In the genomic region with DNA sequence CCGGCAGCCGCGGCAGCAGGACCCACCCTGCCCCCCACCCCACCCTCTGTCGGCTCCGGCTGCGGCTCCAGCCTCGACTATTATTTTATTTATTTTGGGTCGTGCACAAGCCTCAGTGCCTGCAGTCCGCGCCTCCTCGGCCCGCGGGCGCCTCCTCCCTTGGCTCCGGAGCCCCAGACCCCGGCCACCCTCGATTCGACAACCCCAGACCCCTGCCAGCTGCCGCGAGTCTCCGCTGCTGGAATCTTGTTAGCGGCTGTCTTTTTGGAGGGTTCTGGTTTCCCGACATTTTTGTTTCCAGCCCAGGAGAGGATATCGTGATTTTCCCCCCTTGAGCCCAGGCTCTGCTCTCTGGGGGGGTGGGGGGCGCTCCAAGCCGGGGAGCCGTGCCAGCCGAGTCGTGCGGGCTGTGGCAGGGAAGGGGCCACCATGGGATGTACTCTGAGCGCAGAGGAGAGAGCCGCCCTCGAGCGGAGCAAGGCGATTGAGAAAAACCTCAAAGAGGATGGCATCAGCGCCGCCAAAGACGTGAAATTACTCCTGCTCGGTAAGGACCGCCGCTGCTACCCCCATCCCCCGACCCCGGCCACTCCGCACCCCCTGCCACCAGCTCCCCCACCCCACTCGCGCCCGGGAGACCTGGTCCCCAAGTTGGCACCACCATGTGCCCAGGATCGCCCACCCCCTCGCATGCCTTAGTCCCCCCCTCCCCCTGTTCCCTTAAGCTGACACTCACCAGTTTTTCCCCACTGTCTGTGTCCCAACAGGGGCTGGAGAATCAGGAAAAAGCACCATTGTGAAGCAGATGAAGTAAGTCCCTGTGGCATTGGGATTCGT, we compare ENCODE assay signal across 8 cellular contexts. TPM values are rescaled to one million over a fixed set of nuclear protein-coding genes. Genes with fewer than 3 reads are reported as not detected.
A peak's percentile ranks its signal among the peaks of the same experiment; 100 is the strongest.
DNase-seq lines count a peak whose midpoint lies in the region; ATAC-seq and TF ChIP-seq lines count a peak whose summit lies in the region.

No MANE protein-coding gene starts in this region.

- H3K4ac ChIP-seq in mesendoderm (ENCODE audit: low read depth, low read length) = no peak overlapping the region

- H3K4me1 ChIP-seq in body of pancreas (peaks cover 27% of the 10 kb centered on the region), mesendoderm (ENCODE audit: control insufficient read depth, low read depth, low read length) (no peaks in the 10 kb centered on the region), upper lobe of left lung (peaks cover 15 to 41% (median 20%) of the 10 kb centered on the region in 4 donors)

- H3K79me2 ChIP-seq in mesendoderm (ENCODE audit: control insufficient read depth, insufficient read depth, low read length) = no peaks in the 10 kb centered on the region

- no peak overlapping the region for H3K18ac ChIP-seq in mesendoderm (ENCODE audit: low read length)

- H2BK5ac ChIP-seq in mesendoderm (ENCODE audit: low read length) = no peak overlapping the region

- H2BK120ac ChIP-seq in mesendoderm (ENCODE audit: low read depth, low read length) = no peak overlapping the region

- no peak overlapping the region for H2AK5ac ChIP-seq in mesendoderm (ENCODE audit: low read length)

- H3K4me1 Mint-ChIP-seq in activated CD8-positive, alpha-beta memory T cell treated with anti-CD3 and anti-CD28 coated beads, Interleukin-2, amount 10 ng/mL, durations not matched to agents 7 days and 5 days = peaks cover 23% of the 10 kb centered on the region

- H3K56ac ChIP-seq in mesendoderm (ENCODE audit: low read length) = no peak overlapping the region

- H3K9me3 ChIP-seq in body of pancreas = no peaks in the 10 kb centered on the region
- H3K9me3 ChIP-seq in upper lobe of left lung = no peaks in the 10 kb centered on the region

- TF ChIP-seq POLR2A in body of pancreas (IDR thresholded peaks at IDR 0.05) (no peak), upper lobe of left lung (IDR thresholded peaks at IDR 0.05) (no peak)

- WGBS in body of pancreas, 2 donors = 1 to 3% methylated on average over 21 to 47 of the region's 50 CpGs
- no CpG with 5 or more reads among the region's 50 CpGs for WGBS in mesendoderm (ENCODE audit: extremely low coverage, insufficient coverage, low lambda C conversion rate)
- 1 to 3% methylated on average over 28 to 40 of the region's 50 CpGs for WGBS in upper lobe of left lung, 2 donors

- H3K36me3 ChIP-seq in body of pancreas (replicated peaks in 1 of 2; ENCODE audit: insufficient read depth in 1 of 2, low read depth in 2 of 2) (no peaks in the 10 kb centered on the region), mesendoderm (ENCODE audit: control insufficient read depth, insufficient read depth, low read length) (no peaks in the 10 kb centered on the region), upper lobe of left lung (no peaks in the 10 kb centered on the region)

- H3K27ac Mint-ChIP-seq in activated CD8-positive, alpha-beta memory T cell treated with anti-CD3 and anti-CD28 coated beads, Interleukin-2, amount 10 ng/mL, durations not matched to agents 7 days and 5 days = no peak overlapping the region

- intact Hi-C loops in body of pancreas (cut with DNase I) = no loop called here

- TF ChIP-seq EP300 in upper lobe of left lung (IDR thresholded peaks at IDR 0.05) = no peak

- CTCF ChIA-PET in activated CD8-positive, alpha-beta memory T cell treated with anti-CD3 and anti-CD28 coated beads, Interleukin-2, amount 10 ng/mL, durations not matched to agents 7 days and 5 days (lab: Charles Lee) = interaction anchor here (1.2 kb wide), 1 partner anchor 126 kb away, joined by 3 read pairs; no protein-coding TSS in a partner anchor

- no peak overlapping the region for H4K5ac ChIP-seq in mesendoderm (ENCODE audit: low read length)

- no peak for ATAC-seq in activated CD8-positive, alpha-beta memory T cell treated with anti-CD3 and anti-CD28 coated beads, Interleukin-2, amount 10 ng/mL, durations not matched to agents 7 days and 5 days
- ATAC-seq in body of pancreas (no peak), upper lobe of left lung (ENCODE audit: low FRiP score in 2 of 2) (no peak), GM18517 (IDR thresholded peaks at IDR 0.05; ENCODE audit: unreplicated experiment) (no peak), GM18909 (IDR thresholded peaks at IDR 0.05; ENCODE audit: poor library complexity, unreplicated experiment) (no peak)

- no peak overlapping the region for H2BK15ac ChIP-seq in mesendoderm (replicated peaks; ENCODE audit: low read depth)

- no peaks in the 10 kb centered on the region for H3K79me1 ChIP-seq in mesendoderm (ENCODE audit: low read length)

- H3K23ac ChIP-seq in mesendoderm (ENCODE audit: low read length) = no peak overlapping the region

- H3K4me3 ChIP-seq in body of pancreas (peak overlapping the region; percentile 26 to 30), mesendoderm (ENCODE audit: low read length) (peak overlapping the region; percentile 23), upper lobe of left lung (peak overlapping the region; percentile 44 to 70 (median 56))

- peak overlapping the region; percentile 72 for H3K4me3 Mint-ChIP-seq in activated CD8-positive, alpha-beta memory T cell treated with anti-CD3 and anti-CD28 coated beads, Interleukin-2, amount 10 ng/mL, durations not matched to agents 7 days and 5 days

- peaks cover 2% of the 10 kb centered on the region for H3K36me3 Mint-ChIP-seq in activated CD8-positive, alpha-beta memory T cell treated with anti-CD3 and anti-CD28 coated beads, Interleukin-2, amount 10 ng/mL, durations not matched to agents 7 days and 5 days

- H3K9me3 Mint-ChIP-seq in activated CD8-positive, alpha-beta memory T cell treated with anti-CD3 and anti-CD28 coated beads, Interleukin-2, amount 10 ng/mL, durations not matched to agents 7 days and 5 days (ENCODE audit: low read depth) = no peaks in the 10 kb centered on the region

- H3K27me3 Mint-ChIP-seq in activated CD8-positive, alpha-beta memory T cell treated with anti-CD3 and anti-CD28 coated beads, Interleukin-2, amount 10 ng/mL, durations not matched to agents 7 days and 5 days = peaks cover 84% of the 10 kb centered on the region

- peak overlapping the region; percentile 44 for H3K9ac ChIP-seq in mesendoderm (ENCODE audit: low read length)

- DNase-seq in activated CD8-positive, alpha-beta memory T cell treated with anti-CD3 and anti-CD28 coated beads, Interleukin-2, amount 10 ng/mL, durations not matched to agents 7 days and 5 days = no peak
- DNase-seq in activated CD8-positive, alpha-beta memory T cell treated with anti-CD3 and anti-CD28 coated beads, Interleukin-2, amount 50 U/mL, for 48 hours = no peak
- DNase-seq in body of pancreas (no peak), mesendoderm (peak; percentile 19), upper lobe of left lung (no peak), HT-29 (ENCODE audit: low spot score) (no peak)

- TF ChIP-seq CTCF in body of pancreas (IDR thresholded peaks at IDR 0.05) (no peak), upper lobe of left lung (IDR thresholded peaks at IDR 0.05) (no peak)

- H3K4me2 ChIP-seq in mesendoderm (ENCODE audit: low read length) = peak overlapping the region; percentile 40

- H4K8ac ChIP-seq in mesendoderm (ENCODE audit: low read depth, low read length) = no peak overlapping the region

- H3K27me3 ChIP-seq in body of pancreas (peaks cover 0 to 34% of the 10 kb centered on the region in 2 donors), mesendoderm (ENCODE audit: insufficient read depth, low read length, poor library complexity) (peaks cover 27% of the 10 kb centered on the region), upper lobe of left lung (peaks cover 0 to 37% (median 19%) of the 10 kb centered on the region in 4 donors)

- peak overlapping the region in 3 of 4 donors; percentile 24 to 55 (median 25) for H3K27ac ChIP-seq in body of pancreas
- no peak overlapping the region for H3K27ac ChIP-seq in mesendoderm (ENCODE audit: low read depth, low read length)
- H3K27ac ChIP-seq in upper lobe of left lung = peak overlapping the region in 1 of 4 donors; percentile 61

RNA-seq across cellular contexts. Expression of a gene that starts 0.7 kb away (rescaled TPM):
- 1 to 10 TPM; 1.5 to 4.3 TPM for total RNA-seq in activated CD8-positive, alpha-beta memory T cell treated with anti-CD3 and anti-CD28 coated beads, Interleukin-2, amount 10 ng/mL, durations not matched to agents 7 days and 5 days
- total RNA-seq in body of pancreas (1 to 10 TPM; 1.6 to 3.0 TPM), upper lobe of left lung (1 to 10 TPM in 2 of 6 donors, under 1 TPM in 3, not detected in 1; 0.46 to 2.7 (median 0.79) TPM)
- 3.1 TPM for polyA plus RNA-seq in mesendoderm (2013, experiment 1 of 2)
- 3.2 TPM for polyA plus RNA-seq in mesendoderm (2013, experiment 2 of 2)
- 0.10 TPM in 1 of 2 replicates, not detected in the other for total RNA-seq in HT-29 (2014; rRNA removed; shearing (Covaris generic))
